Comparison of ENCODE assay signal across 7 cellular contexts in the genomic region with DNA sequence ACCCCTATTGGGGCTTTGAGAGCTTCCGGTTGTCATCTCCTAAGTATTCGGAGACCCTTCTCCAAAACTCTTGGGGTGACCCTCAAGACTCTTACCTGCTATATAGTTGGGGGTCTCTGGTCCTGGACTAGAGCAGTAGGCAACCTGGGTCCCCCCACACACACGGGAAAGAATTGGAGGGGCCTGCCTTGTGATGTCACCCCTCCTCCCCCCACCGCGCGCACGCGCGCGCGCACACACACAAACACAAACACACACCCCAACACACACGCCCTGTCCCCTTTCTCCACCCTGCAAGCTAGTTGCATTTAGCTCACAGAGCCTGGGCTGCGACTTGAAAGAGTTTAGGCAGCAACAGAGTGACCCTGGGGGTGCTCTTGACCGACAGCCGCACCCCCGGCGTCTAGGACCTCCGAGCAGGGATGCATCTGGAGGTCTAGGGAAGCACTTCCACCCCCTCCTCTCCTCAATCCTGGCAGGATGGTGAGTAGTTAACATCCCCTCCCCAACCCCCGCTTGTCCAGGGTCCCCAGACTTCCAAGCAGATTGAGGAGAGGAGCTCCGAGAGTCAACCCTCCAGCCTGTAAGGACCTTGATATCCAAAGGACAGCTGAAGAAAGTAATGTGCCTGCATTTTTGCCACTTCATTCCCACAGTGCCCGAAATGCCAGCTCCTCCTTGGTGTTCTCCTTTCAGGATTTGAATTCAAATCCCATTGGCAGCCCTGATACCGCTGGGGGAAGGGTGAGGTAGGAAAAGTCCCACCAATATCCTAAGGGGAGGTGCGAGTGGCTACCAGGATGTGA. TPM values are rescaled to one million over a fixed set of nuclear protein-coding genes. Genes with fewer than 3 reads are reported as not detected.
DNase-seq lines count a peak whose midpoint lies in the region; ATAC-seq and TF ChIP-seq lines count a peak whose summit lies in the region.

No MANE protein-coding gene starts in this region.

- H3K27ac Mint-ChIP-seq in stimulated activated naive CD8-positive, alpha-beta T cell treated with anti-CD3 and anti-CD28 coated beads, Interleukin-15, Interleukin-2, amounts not matched to agents 100 ng/mL and 50 ng/mL, for 24 hours, result peak overlapping the region; percentile 95

- TF ChIP-seq POLR2A in GM19193 (IDR thresholded peaks at IDR 0.05; ENCODE audit: extremely low read depth, insufficient read depth, insufficient read length) (peak; percentile 38), esophagus muscularis mucosa (IDR thresholded peaks at IDR 0.05; ENCODE audit: low read depth) (peak; percentile 45)

- H3K36me3 ChIP-seq in esophagus muscularis mucosa (peaks cover 0 to 27% (median 17%) of the 10 kb centered on the region in 4 donors), mucosa of rectum (ENCODE audit: control insufficient read depth in 2 of 2, insufficient read depth in 2 of 2, low read length in 2 of 2) (no peaks in the 10 kb centered on the region)

- peak overlapping the region; percentile 93 for H3K4me3 Mint-ChIP-seq in activated T-cell treated with anti-CD3 and anti-CD28 coated beads, Interleukin-2, amount 50 U/mL, for 4 hours
- peak overlapping the region; percentile 99 for H3K4me3 Mint-ChIP-seq in stimulated activated naive CD8-positive, alpha-beta T cell treated with anti-CD3 and anti-CD28 coated beads, Interleukin-15, Interleukin-2, amounts not matched to agents 100 ng/mL and 50 ng/mL, for 24 hours

- no peak for TF ChIP-seq EP300 in esophagus muscularis mucosa (IDR thresholded peaks at IDR 0.05)

- peaks cover 39 to 66% (median 61%) of the 10 kb centered on the region in 4 donors for H3K4me1 ChIP-seq in esophagus muscularis mucosa
- peaks cover 17 to 28% of the 10 kb centered on the region in 2 donors for H3K4me1 ChIP-seq in mucosa of rectum (ENCODE audit: control insufficient read depth in 2 of 2, insufficient read depth in 2 of 2, low read length in 2 of 2)

- H3K9me3 Mint-ChIP-seq in activated T-cell treated with anti-CD3 and anti-CD28 coated beads, Interleukin-2, amount 50 U/mL, for 4 hours, result no peaks in the 10 kb centered on the region
- H3K9me3 Mint-ChIP-seq in stimulated activated naive CD8-positive, alpha-beta T cell treated with anti-CD3 and anti-CD28 coated beads, Interleukin-15, Interleukin-2, amounts not matched to agents 100 ng/mL and 50 ng/mL, for 24 hours, result no peaks in the 10 kb centered on the region

- H3K27me3 Mint-ChIP-seq in activated T-cell treated with anti-CD3 and anti-CD28 coated beads, Interleukin-2, amount 50 U/mL, for 4 hours (ENCODE audit: low read depth), result no peaks in the 10 kb centered on the region
- no peaks in the 10 kb centered on the region for H3K27me3 Mint-ChIP-seq in stimulated activated naive CD8-positive, alpha-beta T cell treated with anti-CD3 and anti-CD28 coated beads, Interleukin-15, Interleukin-2, amounts not matched to agents 100 ng/mL and 50 ng/mL, for 24 hours

- H3K9me3 ChIP-seq in esophagus muscularis mucosa (no peaks in the 10 kb centered on the region), mucosa of rectum (ENCODE audit: control insufficient read depth in 2 of 2, low read length in 2 of 2) (no peaks in the 10 kb centered on the region)

- H3K36me3 Mint-ChIP-seq in activated T-cell treated with anti-CD3 and anti-CD28 coated beads, Interleukin-2, amount 50 U/mL, for 4 hours (ENCODE audit: insufficient read depth), result peaks cover 12% of the 10 kb centered on the region
- peaks cover 13% of the 10 kb centered on the region for H3K36me3 Mint-ChIP-seq in stimulated activated naive CD8-positive, alpha-beta T cell treated with anti-CD3 and anti-CD28 coated beads, Interleukin-15, Interleukin-2, amounts not matched to agents 100 ng/mL and 50 ng/mL, for 24 hours (ENCODE audit: low read depth)

- H3K4me3 ChIP-seq in esophagus muscularis mucosa, result peak overlapping the region; percentile 81 to 98 (median 86)
- H3K4me3 ChIP-seq in mucosa of rectum (ENCODE audit: low read length in 2 of 2), result peak overlapping the region; percentile 89 to 92

- H3K27ac ChIP-seq in esophagus muscularis mucosa (replicated peaks in 1 of 4) (peak overlapping the region; percentile 88 to 94 (median 92)), mucosa of rectum (ENCODE audit: low read depth in 2 of 2, low read length in 2 of 2) (peak overlapping the region; percentile 94 to 97)

- H3K9ac ChIP-seq in mucosa of rectum (ENCODE audit: low read depth in 1 of 2, low read length in 2 of 2), result peak overlapping the region; percentile 81 to 94

- no peak for TF ChIP-seq CTCF in esophagus muscularis mucosa (IDR thresholded peaks at IDR 0.05)

- peaks cover 38% of the 10 kb centered on the region for H3K4me1 Mint-ChIP-seq in activated T-cell treated with anti-CD3 and anti-CD28 coated beads, Interleukin-2, amount 50 U/mL, for 4 hours (ENCODE audit: low read depth)
- H3K4me1 Mint-ChIP-seq in stimulated activated naive CD8-positive, alpha-beta T cell treated with anti-CD3 and anti-CD28 coated beads, Interleukin-15, Interleukin-2, amounts not matched to agents 100 ng/mL and 50 ng/mL, for 24 hours (ENCODE audit: low read depth), result peaks cover 39% of the 10 kb centered on the region

- DNase-seq in NCI-H526 treated with DMSO at 0.1 percent for 48 hours (lab: John Stamatoyannopoulos, UW) (peak; percentile 68), esophagus muscularis mucosa (ENCODE audit: extremely low spot score) (peak; percentile 96), SHP77 (lab: John Stamatoyannopoulos, UW) (no peak)
- DNase-seq in activated T-cell treated with anti-CD3 and anti-CD28 coated beads, Interleukin-2, amount 50 U/mL, for 4 hours, result peak; percentile 49

- intact Hi-C loops in esophagus muscularis mucosa (cut with DNase I), result no loop called here

- no peak for ATAC-seq in activated T-cell treated with anti-CD3 and anti-CD28 coated beads, Interleukin-2, amount 50 U/mL, for 4 hours

- H3K27me3 ChIP-seq in esophagus muscularis mucosa, result no peaks in the 10 kb centered on the region
- H3K27me3 ChIP-seq in mucosa of rectum (ENCODE audit: control insufficient read depth in 2 of 2, insufficient read depth in 2 of 2, low read length in 2 of 2), result no peaks in the 10 kb centered on the region

- 3% methylated on average over 22 of the region's 23 CpGs for WGBS in esophagus muscularis mucosa

RNA-seq across cellular contexts. Expression of gene DNAJC14, which starts 1.4 kb away (rescaled TPM):
- 10 to 100 TPM; 32.4 to 38.2 (median 33.5) TPM for total RNA-seq in activated T-cell treated with anti-CD3 and anti-CD28 coated beads, Interleukin-2, amount 50 U/mL, for 4 hours
- total RNA-seq in esophagus muscularis mucosa, result 10 to 100 TPM; 23.7 to 33.7 (median 30.0) TPM

RNA-seq across cellular contexts. Expression of gene MMP19, which starts 11.9 kb away (rescaled TPM):
- total RNA-seq in activated T-cell treated with anti-CD3 and anti-CD28 coated beads, Interleukin-2, amount 50 U/mL, for 4 hours, result not detected
- total RNA-seq in esophagus muscularis mucosa, result 10 to 100 TPM in 2 of 4 donors, 1 to 10 TPM in 2; 5.5 to 17.4 (median 8.5) TPM

RNA-seq across cellular contexts. Expression of gene ORMDL2, which starts 13.0 kb away (rescaled TPM):
- total RNA-seq in activated T-cell treated with anti-CD3 and anti-CD28 coated beads, Interleukin-2, amount 50 U/mL, for 4 hours, result 10 to 100 TPM; 45.9 to 57.0 (median 49.9) TPM
- 10 to 100 TPM in 2 of 4 donors, 1 to 10 TPM in 2; 8.3 to 15.7 (median 11.8) TPM for total RNA-seq in esophagus muscularis mucosa

RNA-seq across cellular contexts. Expression of gene SARNP, which starts 13.3 kb away (rescaled TPM):
- 10 to 100 TPM; 65.8 to 78.5 (median 69.6) TPM for total RNA-seq in activated T-cell treated with anti-CD3 and anti-CD28 coated beads, Interleukin-2, amount 50 U/mL, for 4 hours
- 10 to 100 TPM; 57.7 to 78.0 (median 70.1) TPM for total RNA-seq in esophagus muscularis mucosa

Comparison
In these comparisons a context has a peak if more than half of its experiments do, and no peak if none do; other contexts are left out.
1. DNase-seq: peak in NCI-H526 treated with DMSO at 0.1 percent for 48 hours (single experiment), activated T-cell treated with anti-CD3 and anti-CD28 coated beads, Interleukin-2, amount 50 U/mL, for 4 hours (single experiment) and esophagus muscularis mucosa (single experiment); none in SHP77 (0 of 2).
2. RNA of gene MMP19, which starts 11.9 kb away (total RNA-seq): 5.5 to 17.4 TPM in esophagus muscularis mucosa; not detected in activated T-cell treated with anti-CD3 and anti-CD28 coated beads, Interleukin-2, amount 50 U/mL, for 4 hours; every median in the first group is over 4 times any median in the second.